In the genomic region with DNA sequence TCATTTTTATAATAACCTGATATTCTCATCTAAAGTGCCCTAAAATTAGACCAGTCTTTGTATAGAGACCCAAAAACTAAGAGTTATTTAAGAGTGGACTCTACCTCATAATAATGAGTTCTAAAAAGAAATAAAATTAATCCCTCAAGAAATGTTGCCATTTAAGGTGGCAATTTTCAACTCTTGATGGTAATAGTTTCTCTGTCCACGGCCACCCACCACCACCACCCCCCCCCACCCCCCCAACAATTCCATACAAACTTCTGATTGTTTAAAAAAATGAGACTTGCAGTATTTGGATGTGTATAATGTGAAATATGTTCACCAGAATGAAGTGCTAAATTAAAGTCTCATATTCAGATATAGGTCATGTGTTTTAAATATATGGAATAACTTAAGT, we compare ENCODE assay signal across 1 cellular context.
TF ChIP-seq lines count a peak whose summit lies in the region.

No MANE protein-coding gene starts in this region.

TF ChIP-seq in HepG2, 621 proteins besides CTCF, POLR2A, EP300 and RAD21:
- TF ChIP-seq HNRNPK (IDR thresholded peaks at IDR 0.05; ENCODE audit: low read depth, low read length, poor library complexity, severe bottlenecking) (peak; percentile 65), NCOA1 (CRISPR knock-in tag; IDR thresholded peaks at IDR 0.05) (no peak)
